Comparison of ENCODE assay signal across 20 cellular contexts in genomic region chr13:44147222-44147621, GRCh38.
DNase-seq lines count a peak whose midpoint lies in the region; ATAC-seq and TF ChIP-seq lines count a peak whose summit lies in the region.
"Had no signal": no experiment of that assay in that cellular context is flagged by ENCODE, and none has a peak within 500 bp of the region (broad histone marks: within the 10 kb centered on the region; RNA-seq: fewer than 3 reads in every experiment).

No MANE protein-coding gene starts in this region.

- no peak for TF ChIP-seq CTCF in dorsolateral prefrontal cortex (IDR thresholded peaks at IDR 0.05 in 54 of 56, conservative IDR thresholded peaks at IDR 0.05 in 2 of 56; ENCODE audit: low read depth in 1 of 56, partially characterized antibody in 56 of 56)

- peak overlapping the region in 7 of 59 donors; percentile 3 to 26 (median 12) for H3K4me3 ChIP-seq in dorsolateral prefrontal cortex
- H3K4me3 ChIP-seq: GM12878, Peyer's patch had no signal

- DNase-seq in NCI-H1105 (lab: John Stamatoyannopoulos, UW) (peak; percentile 64), NCI-H748 (lab: John Stamatoyannopoulos, UW; ENCODE audit: unreplicated experiment) (peak; percentile 88), dorsolateral prefrontal cortex (no peak), NCI-H2107 treated with DMSO at 0.1 percent for 48 hours (lab: John Stamatoyannopoulos, UW; ENCODE audit: unreplicated experiment) (no peak), COLO668 (lab: John Stamatoyannopoulos, UW; ENCODE audit: unreplicated experiment) (no peak)
- DNase-seq in activated naive CD4-positive, alpha-beta T cell (lab: John Stamatoyannopoulos, UW), result no peak
- DNase-seq: BE2C; CD4-positive, alpha-beta T cell; DND-41; H7; KBM-7; MM.1S; NCI-H1048; NCI-H187; NCI-H774; Peyer's patch; T-helper 1 cell had no signal

- H3K27me3 ChIP-seq in dorsolateral prefrontal cortex, result no peaks in the 10 kb centered on the region
- H3K27me3 ChIP-seq: BE2C, Peyer's patch had no signal

- peak overlapping the region in 54 of 59 donors; percentile 27 to 92 (median 82) for H3K27ac ChIP-seq in dorsolateral prefrontal cortex
- H3K27ac ChIP-seq: Peyer's patch had no signal

- intact Hi-C loops in dorsolateral prefrontal cortex (cut with DNase I), result loop anchor here (10.0 kb wide), 2 partner anchors 228 to 242 kb away; partner anchors contain the start of gene SERP2 (in 1 of the 2)

- no peak for ATAC-seq in HG03354 (IDR thresholded peaks at IDR 0.05; ENCODE audit: poor library complexity, severe bottlenecking, unreplicated experiment)
- ATAC-seq: GM12878, SK-N-SH treated with all-trans-retinoic acid at 6 μM for 48 hours had no signal

Comparison
In these comparisons a context has a peak if more than half of its experiments do, and no peak if none do; other contexts are left out.
1. DNase-seq: peak in NCI-H1105 (single experiment) and NCI-H748 (single experiment); none in dorsolateral prefrontal cortex (0 of 10), NCI-H2107 treated with DMSO at 0.1 percent for 48 hours (single experiment), activated naive CD4-positive, alpha-beta T cell (0 of 4) and COLO668 (single experiment).